24 cellular contexts compared by ENCODE assay signal in the genomic region with DNA sequence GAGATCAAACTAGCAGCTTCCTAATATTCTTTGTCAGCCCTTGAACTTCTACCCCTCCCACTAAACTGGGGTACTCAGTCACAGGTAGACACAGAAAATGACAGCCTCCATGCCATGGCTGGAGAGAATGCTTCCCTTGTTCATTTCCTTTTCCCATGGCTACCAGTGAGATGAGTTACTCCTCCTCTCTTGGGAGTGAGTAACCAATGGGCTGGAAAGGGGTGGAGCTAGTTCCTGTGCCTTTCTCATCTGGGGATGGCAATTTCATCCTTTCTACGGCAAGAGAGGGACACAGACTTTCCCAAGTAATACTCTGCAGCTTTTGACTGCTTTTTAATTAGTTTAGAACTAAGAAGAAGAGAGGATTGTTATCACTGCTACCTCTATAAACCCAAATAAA.
DNase-seq lines count a peak whose midpoint lies in the region; ATAC-seq and TF ChIP-seq lines count a peak whose summit lies in the region.
"Had no signal": no experiment of that assay in that cellular context is flagged by ENCODE, and none has a peak within 500 bp of the region (broad histone marks: within the 10 kb centered on the region; RNA-seq: fewer than 3 reads in every experiment).

No MANE protein-coding gene starts in this region.

- no peak overlapping the region for H2BK120ac ChIP-seq in mesendoderm (ENCODE audit: low read depth, low read length)

- no peak overlapping the region for H2BK15ac ChIP-seq in mesendoderm (replicated peaks; ENCODE audit: low read depth)

- in situ Hi-C loops in mammary epithelial cell (cut with MboI; ENCODE audit: low sequenced_read_pairs in 2 of 2) = no loop called here

- WGBS in mammary epithelial cell (ENCODE audit: low coverage, missing lambda C conversion rate) = 80% methylated on average over 1 of the region's 1 CpG
- no CpG with 5 or more reads among the region's 1 CpG for WGBS in mesendoderm (ENCODE audit: extremely low coverage, insufficient coverage, low lambda C conversion rate)

- no peaks in the 10 kb centered on the region for H3K36me3 ChIP-seq in mammary epithelial cell (ENCODE audit: insufficient read depth, low read length)
- no peaks in the 10 kb centered on the region for H3K36me3 ChIP-seq in mesendoderm (ENCODE audit: control insufficient read depth, insufficient read depth, low read length)
- H3K36me3 ChIP-seq in OCI-LY7 (ENCODE audit: insufficient read depth, low read length) = no peaks in the 10 kb centered on the region
- H3K36me3 ChIP-seq: right atrium auricular region, thyroid gland had no signal

- POLR2A ChIA-PET in OCI-LY7 (lab: Charles Lee) = interaction anchor here (0.6 kb wide), 1 partner anchor 72 kb away, joined by 3 read pairs; no protein-coding TSS in a partner anchor

- TF ChIP-seq CTCF in Calu3 (IDR thresholded peaks at IDR 0.05; ENCODE audit: unreplicated experiment) (no peak), mammary epithelial cell (conservative IDR thresholded peaks at IDR 0.05 in 1 of 2, IDR thresholded peaks at IDR 0.05 in 1 of 2; ENCODE audit: extremely low read depth in 1 of 2, insufficient read depth in 1 of 2, low read depth in 1 of 2, low read length in 2 of 2) (no peak), OCI-LY7 (conservative IDR thresholded peaks at IDR 0.05; ENCODE audit: low read length) (no peak), dorsolateral prefrontal cortex (IDR thresholded peaks at IDR 0.05 in 54 of 56, conservative IDR thresholded peaks at IDR 0.05 in 2 of 56; ENCODE audit: low read depth in 1 of 56, partially characterized antibody in 56 of 56) (no peak)

- no peaks in the 10 kb centered on the region for H3K36me3 Mint-ChIP-seq in Calu3 (ENCODE audit: insufficient read depth, unreplicated experiment)
- no peaks in the 10 kb centered on the region for H3K36me3 Mint-ChIP-seq in activated CD8-positive, alpha-beta memory T cell treated with anti-CD3 and anti-CD28 coated beads, Interleukin-2, amount 10 ng/mL, durations not matched to agents 7 days and 5 days
- H3K36me3 Mint-ChIP-seq: CD14-positive monocyte, IgD-negative memory B cell had no signal

- H3K4me3 ChIP-seq in mammary epithelial cell (replicated peaks in 1 of 3; ENCODE audit: insufficient read depth in 1 of 3, low read depth in 2 of 3, low read length in 3 of 3) (no peak overlapping the region), mesendoderm (ENCODE audit: low read length) (no peak overlapping the region), OCI-LY7 (ENCODE audit: low read depth, low read length, poor library complexity, severe bottlenecking) (no peak overlapping the region), dorsolateral prefrontal cortex (no peak overlapping the region)
- H3K4me3 ChIP-seq: hepatocyte, mucosa of descending colon, right atrium auricular region, thyroid gland had no signal

- H3K9me3 ChIP-seq in mammary epithelial cell (replicated peaks; ENCODE audit: insufficient read depth, low read length) (no peaks in the 10 kb centered on the region), OCI-LY7 (ENCODE audit: low read length) (no peaks in the 10 kb centered on the region)
- H3K9me3 ChIP-seq: mucosa of descending colon, right atrium auricular region, thyroid gland had no signal

- H3K9ac ChIP-seq in mammary epithelial cell (ENCODE audit: insufficient read depth, low read length) (no peak overlapping the region), mesendoderm (ENCODE audit: low read length) (no peak overlapping the region)

- no peaks in the 10 kb centered on the region for H3K79me1 ChIP-seq in mesendoderm (ENCODE audit: low read length)

- H3K18ac ChIP-seq in mesendoderm (ENCODE audit: low read length) = no peak overlapping the region

- no peak overlapping the region for H3K56ac ChIP-seq in mesendoderm (ENCODE audit: low read length)

- no peaks in the 10 kb centered on the region for H3K27me3 ChIP-seq in mammary epithelial cell (ENCODE audit: insufficient read depth, low read length)
- H3K27me3 ChIP-seq in mesendoderm (ENCODE audit: insufficient read depth, low read length, poor library complexity) = no peaks in the 10 kb centered on the region
- H3K27me3 ChIP-seq in dorsolateral prefrontal cortex = no peaks in the 10 kb centered on the region
- H3K27me3 ChIP-seq: hepatocyte, right atrium auricular region, thyroid gland had no signal

- H3K9me3 Mint-ChIP-seq in Calu3 (ENCODE audit: low read depth, unreplicated experiment) = peaks cover 3% of the 10 kb centered on the region
- peaks cover 7% of the 10 kb centered on the region for H3K9me3 Mint-ChIP-seq in activated CD8-positive, alpha-beta memory T cell treated with anti-CD3 and anti-CD28 coated beads, Interleukin-2, amount 10 ng/mL, durations not matched to agents 7 days and 5 days (ENCODE audit: low read depth)

- peak overlapping the region; percentile 52 for H2AFZ ChIP-seq in mammary epithelial cell (ENCODE audit: low read depth, low read length)
- no peak overlapping the region for H2AFZ ChIP-seq in OCI-LY7 (ENCODE audit: low read length)
- H2AFZ ChIP-seq: hepatocyte had no signal

- CTCF ChIA-PET in Calu3 (lab: Charles Lee) = interaction anchor here (0.7 kb wide), 1 partner anchor 747 kb away, joined by 3 read pairs; no protein-coding TSS in a partner anchor
- CTCF ChIA-PET in mammary epithelial cell (lab: Charles Lee; ENCODE audit: low non-redundant PET) = no interaction called here
- CTCF ChIA-PET in OCI-LY7 (lab: Charles Lee; ENCODE audit: unreplicated experiment) = no interaction called here
- CTCF ChIA-PET in activated CD8-positive, alpha-beta memory T cell treated with anti-CD3 and anti-CD28 coated beads, Interleukin-2, amount 10 ng/mL, durations not matched to agents 7 days and 5 days (lab: Charles Lee) = no interaction called here

- H3K79me2 ChIP-seq in mammary epithelial cell (ENCODE audit: insufficient read depth, low read length) (no peaks in the 10 kb centered on the region), mesendoderm (ENCODE audit: control insufficient read depth, insufficient read depth, low read length) (no peaks in the 10 kb centered on the region), OCI-LY7 (ENCODE audit: insufficient read depth, low read depth, low read length) (no peaks in the 10 kb centered on the region)
- H3K79me2 ChIP-seq: hepatocyte had no signal

- intact Hi-C loops in Calu3 (cut with micrococcal nuclease; ENCODE audit: unreplicated experiment) (no loop called here), mammary epithelial cell (cut with micrococcal nuclease) (no loop called here), OCI-LY7 (cut with micrococcal nuclease; ENCODE audit: unreplicated experiment) (no loop called here), dorsolateral prefrontal cortex (cut with DNase I) (no loop called here)

- H4K20me1 ChIP-seq in mammary epithelial cell (ENCODE audit: insufficient read depth, low read length) (no peaks in the 10 kb centered on the region), OCI-LY7 (ENCODE audit: insufficient read depth, low read length) (no peaks in the 10 kb centered on the region)

- no peak overlapping the region for H4K8ac ChIP-seq in mesendoderm (ENCODE audit: low read depth, low read length)

- H3K4me1 ChIP-seq in mammary epithelial cell (ENCODE audit: insufficient read depth, low read length) (no peaks in the 10 kb centered on the region), mesendoderm (ENCODE audit: control insufficient read depth, low read depth, low read length) (no peaks in the 10 kb centered on the region), OCI-LY7 (ENCODE audit: insufficient read depth, low read length, poor library complexity, severe bottlenecking) (no peaks in the 10 kb centered on the region)
- H3K4me1 ChIP-seq: right atrium auricular region, thyroid gland had no signal

- no peak for ATAC-seq in activated CD8-positive, alpha-beta memory T cell treated with anti-CD3 and anti-CD28 coated beads, Interleukin-2, amount 10 ng/mL, durations not matched to agents 7 days and 5 days
- ATAC-seq: mucosa of descending colon, Panc1 had no signal

- H2BK5ac ChIP-seq in mesendoderm (ENCODE audit: low read length) = no peak overlapping the region

- no peaks in the 10 kb centered on the region for H3K27me3 Mint-ChIP-seq in Calu3 (ENCODE audit: unreplicated experiment)
- no peaks in the 10 kb centered on the region for H3K27me3 Mint-ChIP-seq in activated CD8-positive, alpha-beta memory T cell treated with anti-CD3 and anti-CD28 coated beads, Interleukin-2, amount 10 ng/mL, durations not matched to agents 7 days and 5 days
- H3K27me3 Mint-ChIP-seq: activated CD4-positive, alpha-beta T cell treated with anti-CD3 and anti-CD28 coated beads, Interleukin-2, amount 10 ng/mL, durations not matched to agents 24 days and 14 days; IgD-negative memory B cell had no signal

- DNase-seq in Calu3 = peak; percentile 9
- DNase-seq in HT1080 (ENCODE audit: low read depth) = peak; percentile 19
- DNase-seq in mammary epithelial cell = no peak
- DNase-seq in mesendoderm = peak; percentile 61
- no peak for DNase-seq in OCI-LY7 (ENCODE audit: low spot score)
- DNase-seq in foreskin melanocyte = no peak
- DNase-seq in dorsolateral prefrontal cortex = no peak
- no peak for DNase-seq in activated CD8-positive, alpha-beta memory T cell treated with anti-CD3 and anti-CD28 coated beads, Interleukin-2, amount 10 ng/mL, durations not matched to agents 7 days and 5 days
- DNase-seq: activated CD4-positive, alpha-beta T cell treated with anti-CD3 and anti-CD28 coated beads, Interleukin-2, amount 10 ng/mL, durations not matched to agents 24 days and 14 days; activated naive CD4-positive, alpha-beta T cell; anterior cingulate cortex; DMS53; GOT3; mucosa of descending colon; NCI-H1930; NCI-H510A; stimulated activated naive CD4-positive, alpha-beta T cell; SW 1271; thyroid gland had no signal

- H3K4me3 Mint-ChIP-seq in Calu3 (ENCODE audit: low read depth, unreplicated experiment) = no peak overlapping the region
- H3K4me3 Mint-ChIP-seq in activated CD8-positive, alpha-beta memory T cell treated with anti-CD3 and anti-CD28 coated beads, Interleukin-2, amount 10 ng/mL, durations not matched to agents 7 days and 5 days = no peak overlapping the region
- H3K4me3 Mint-ChIP-seq: activated CD4-positive, alpha-beta T cell treated with anti-CD3 and anti-CD28 coated beads, Interleukin-2, amount 10 ng/mL, durations not matched to agents 24 days and 14 days; CD14-positive monocyte; IgD-negative memory B cell had no signal

- BruUV-seq in Calu3 (replicated peaks; lab: Mats Ljungman, UMichigan) = no TSS peak
- no TSS peak for BruUV-seq in mammary epithelial cell (replicated peaks; lab: Mats Ljungman, UMichigan)
- BruUV-seq in OCI-LY7 (replicated peaks; lab: Mats Ljungman, UMichigan) = no TSS peak

- H4K5ac ChIP-seq in mesendoderm (ENCODE audit: low read length) = no peak overlapping the region

- no peak overlapping the region for H3K4ac ChIP-seq in mesendoderm (ENCODE audit: low read depth, low read length)

- H3K4me1 Mint-ChIP-seq in Calu3 (ENCODE audit: low read depth, unreplicated experiment) = no peaks in the 10 kb centered on the region
- no peaks in the 10 kb centered on the region for H3K4me1 Mint-ChIP-seq in activated CD8-positive, alpha-beta memory T cell treated with anti-CD3 and anti-CD28 coated beads, Interleukin-2, amount 10 ng/mL, durations not matched to agents 7 days and 5 days
- H3K4me1 Mint-ChIP-seq: activated CD4-positive, alpha-beta T cell treated with anti-CD3 and anti-CD28 coated beads, Interleukin-2, amount 10 ng/mL, durations not matched to agents 24 days and 14 days; CD14-positive monocyte; IgD-negative memory B cell had no signal

- H3K27ac ChIP-seq in mammary epithelial cell (ENCODE audit: insufficient read depth, low read depth, low read length) (no peak overlapping the region), mesendoderm (ENCODE audit: low read depth, low read length) (no peak overlapping the region), OCI-LY7 (ENCODE audit: low read depth, low read length, poor library complexity, severe bottlenecking) (no peak overlapping the region), dorsolateral prefrontal cortex (no peak overlapping the region)
- H3K27ac ChIP-seq: hepatocyte, right atrium auricular region, thyroid gland had no signal

- dilution Hi-C loops in mammary epithelial cell (cut with HindIII; ENCODE audit: low sequenced_read_pairs) = no loop called here

- H3K27ac Mint-ChIP-seq in Calu3 (ENCODE audit: unreplicated experiment) = no peak overlapping the region
- no peak overlapping the region for H3K27ac Mint-ChIP-seq in activated CD8-positive, alpha-beta memory T cell treated with anti-CD3 and anti-CD28 coated beads, Interleukin-2, amount 10 ng/mL, durations not matched to agents 7 days and 5 days
- H3K27ac Mint-ChIP-seq: activated CD4-positive, alpha-beta T cell treated with anti-CD3 and anti-CD28 coated beads, Interleukin-2, amount 10 ng/mL, durations not matched to agents 24 days and 14 days; CD14-positive monocyte; IgD-negative memory B cell had no signal

- no peak overlapping the region for H3K4me2 ChIP-seq in mammary epithelial cell (ENCODE audit: insufficient read depth, low read depth, low read length)
- H3K4me2 ChIP-seq in mesendoderm (ENCODE audit: low read length) = no peak overlapping the region
- H3K4me2 ChIP-seq in OCI-LY7 (ENCODE audit: low read length) = no peak overlapping the region
- H3K4me2 ChIP-seq: hepatocyte had no signal

- H3K23ac ChIP-seq in mesendoderm (ENCODE audit: low read length) = no peak overlapping the region

- H2AK5ac ChIP-seq in mesendoderm (ENCODE audit: low read length) = no peak overlapping the region

- H3K9me2 ChIP-seq in OCI-LY7 (ENCODE audit: insufficient read depth, low read length) = no peaks in the 10 kb centered on the region

Comparison
In these comparisons a context has a peak if more than half of its experiments do, and no peak if none do; other contexts are left out.
1. DNase-seq: peak in Calu3 (single experiment), HT1080 (single experiment) and mesendoderm (single experiment); none in mammary epithelial cell (single experiment), OCI-LY7 (single experiment), foreskin melanocyte (single experiment), dorsolateral prefrontal cortex (0 of 10) and activated CD8-positive, alpha-beta memory T cell treated with anti-CD3 and anti-CD28 coated beads, Interleukin-2, amount 10 ng/mL, durations not matched to agents 7 days and 5 days (single experiment).